In the genomic region with DNA sequence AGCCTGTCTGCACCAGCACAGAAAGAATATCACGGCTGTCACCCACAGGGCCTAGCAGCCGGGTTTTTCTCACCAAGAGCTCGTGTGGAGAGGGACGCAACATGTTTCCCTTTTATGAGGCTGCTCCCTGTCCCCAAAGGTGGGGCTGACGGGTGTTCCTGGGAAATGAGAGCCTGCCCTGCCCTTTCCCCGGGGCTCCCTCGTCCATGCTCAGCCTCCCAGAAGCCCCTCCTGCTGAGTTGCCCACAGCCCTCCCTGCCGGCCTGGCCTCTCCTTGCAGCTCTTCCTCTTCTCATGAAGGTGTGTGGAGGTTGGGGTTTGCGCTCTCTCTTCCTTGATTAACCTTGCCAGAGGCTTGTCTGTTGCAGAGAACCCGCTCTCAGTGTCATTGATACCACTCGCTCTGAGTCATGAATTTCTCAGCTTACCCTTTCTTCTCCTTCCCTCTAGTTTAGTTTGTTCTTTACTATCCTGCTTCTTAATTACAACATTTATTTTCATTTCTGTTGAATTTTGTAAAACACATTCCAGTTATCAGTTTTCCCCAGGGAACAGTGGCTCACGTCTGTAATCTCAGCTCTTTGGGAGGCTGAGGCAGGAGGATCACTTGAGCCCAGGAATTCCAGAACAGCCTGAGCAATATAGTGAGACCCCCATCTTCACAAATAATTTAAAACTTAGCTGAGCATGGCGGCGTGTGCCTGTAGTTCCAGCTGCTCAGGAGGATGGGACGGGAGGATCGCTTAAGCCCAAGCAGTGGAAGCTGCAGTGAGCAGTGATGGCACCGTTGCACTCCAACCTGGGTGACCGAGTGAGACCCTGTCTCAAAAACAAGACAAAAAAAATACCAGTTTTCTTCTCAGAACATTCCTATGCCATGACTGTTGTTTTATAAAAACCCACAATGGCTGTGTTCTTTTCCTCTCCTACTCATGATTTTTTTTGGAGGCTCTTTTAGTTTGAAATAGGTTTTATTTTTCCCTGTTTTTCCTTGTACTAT, we compare ENCODE assay signal across 1 cellular context.
TF ChIP-seq lines count a peak whose summit lies in the region.

No MANE protein-coding gene starts in this region.

TF ChIP-seq in HCT116, 20 proteins besides CTCF, POLR2A, EP300 and RAD21 (continued from another document):
- TF ChIP-seq, protein P1, sequence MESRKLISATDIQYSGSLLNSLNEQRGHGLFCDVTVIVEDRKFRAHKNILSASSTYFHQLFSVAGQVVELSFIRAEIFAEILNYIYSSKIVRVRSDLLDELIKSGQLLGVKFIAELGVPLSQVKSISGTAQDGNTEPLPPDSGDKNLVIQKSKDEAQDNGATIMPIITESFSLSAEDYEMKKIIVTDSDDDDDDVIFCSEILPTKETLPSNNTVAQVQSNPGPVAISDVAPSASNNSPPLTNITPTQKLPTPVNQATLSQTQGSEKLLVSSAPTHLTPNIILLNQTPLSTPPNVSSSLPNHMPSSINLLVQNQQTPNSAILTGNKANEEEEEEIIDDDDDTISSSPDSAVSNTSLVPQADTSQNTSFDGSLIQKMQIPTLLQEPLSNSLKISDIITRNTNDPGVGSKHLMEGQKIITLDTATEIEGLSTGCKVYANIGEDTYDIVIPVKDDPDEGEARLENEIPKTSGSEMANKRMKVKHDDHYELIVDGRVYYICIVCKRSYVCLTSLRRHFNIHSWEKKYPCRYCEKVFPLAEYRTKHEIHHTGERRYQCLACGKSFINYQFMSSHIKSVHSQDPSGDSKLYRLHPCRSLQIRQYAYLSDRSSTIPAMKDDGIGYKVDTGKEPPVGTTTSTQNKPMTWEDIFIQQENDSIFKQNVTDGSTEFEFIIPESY (IDR thresholded peaks at IDR 0.05; ENCODE audit: extremely low read depth, insufficient replicate concordance, low read length): no peak
- TF ChIP-seq TCF7L2 (IDR thresholded peaks at IDR 0.05; ENCODE audit: borderline replicate concordance, extremely low read depth, insufficient read depth, insufficient read length): no peak
- no peak for TF ChIP-seq POLR2AphosphoS5 (IDR thresholded peaks at IDR 0.05; ENCODE audit: low read depth, low read length)
- TF ChIP-seq SIN3A (IDR thresholded peaks at IDR 0.05; ENCODE audit: low read depth): no peak
- no peak for TF ChIP-seq FOSL1 (IDR thresholded peaks at IDR 0.05; ENCODE audit: low read depth)
- TF ChIP-seq EGR1 (IDR thresholded peaks at IDR 0.05; ENCODE audit: low read depth): no peak
- no peak for TF ChIP-seq ZFX (IDR thresholded peaks at IDR 0.05)
- TF ChIP-seq CBX3 (IDR thresholded peaks at IDR 0.05; ENCODE audit: low read depth): no peak
- no peak for TF ChIP-seq SRF (IDR thresholded peaks at IDR 0.05; ENCODE audit: low read depth)
- TF ChIP-seq, protein P2, sequence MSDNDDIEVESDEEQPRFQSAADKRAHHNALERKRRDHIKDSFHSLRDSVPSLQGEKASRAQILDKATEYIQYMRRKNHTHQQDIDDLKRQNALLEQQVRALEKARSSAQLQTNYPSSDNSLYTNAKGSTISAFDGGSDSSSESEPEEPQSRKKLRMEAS (IDR thresholded peaks at IDR 0.05): no peak
- no peak for TF ChIP-seq YY1 (IDR thresholded peaks at IDR 0.05; ENCODE audit: extremely low read depth, insufficient replicate concordance, low read depth, low read length)
- no peak for TF ChIP-seq EZH2 (IDR thresholded peaks at IDR 0.05)
